16 cellular contexts compared by ENCODE assay signal in the genomic region with DNA sequence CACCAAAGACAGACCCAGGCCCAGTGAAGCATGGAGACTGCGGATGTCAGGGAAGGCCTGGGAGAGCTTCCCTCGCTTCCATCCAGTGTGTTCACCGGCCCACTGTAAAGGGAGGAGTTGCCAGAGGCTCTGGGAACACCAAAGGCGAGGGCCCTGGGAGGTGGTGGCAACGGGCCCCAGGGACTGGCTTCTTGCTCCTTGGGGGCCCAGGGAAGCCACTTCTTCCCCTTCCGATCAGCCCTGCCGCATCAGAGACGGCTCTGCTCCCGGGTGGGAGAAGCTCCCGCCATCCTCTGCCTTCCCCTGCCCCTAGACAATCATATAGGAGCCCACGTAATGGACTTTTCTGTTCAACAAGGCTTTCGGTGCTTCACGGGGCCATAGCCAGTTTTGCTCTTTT.
DNase-seq lines count a peak whose midpoint lies in the region; ATAC-seq and TF ChIP-seq lines count a peak whose summit lies in the region.
"Had no signal": no experiment of that assay in that cellular context is flagged by ENCODE, and none has a peak within 500 bp of the region (broad histone marks: within the 10 kb centered on the region; RNA-seq: fewer than 3 reads in every experiment).

No MANE protein-coding gene starts in this region.

- H2AFZ ChIP-seq in osteoblast (ENCODE audit: low read length), result no peak overlapping the region

- POLR2A ChIA-PET in CD8-positive, alpha-beta T cell (lab: Charles Lee), result interaction anchor here (1.3 kb wide), 1 partner anchor 39 kb away, joined by 3 read pairs; no protein-coding TSS in a partner anchor

- no peaks in the 10 kb centered on the region for H3K9me3 ChIP-seq in CD8-positive, alpha-beta T cell (ENCODE audit: low read length)
- H3K9me3 ChIP-seq in osteoblast (ENCODE audit: low read depth, low read length), result no peaks in the 10 kb centered on the region
- no peaks in the 10 kb centered on the region for H3K9me3 ChIP-seq in HAP-1

- H3K4me3 ChIP-seq in CD8-positive, alpha-beta T cell (ENCODE audit: low read depth, low read length), result no peak overlapping the region
- H3K4me3 ChIP-seq in osteoblast (ENCODE audit: insufficient read depth, low read length) (no peak overlapping the region), HAP-1 (no peak overlapping the region)
- H3K4me3 ChIP-seq: GM12878 had no signal

- CTCF ChIA-PET in CD8-positive, alpha-beta T cell (lab: Charles Lee), result interaction anchor here (0.6 to 18.7 kb wide), 5 partner anchors 30 to 189 kb away, joined by 3 to 306 read pairs (median 105); no protein-coding TSS in a partner anchor

- intact Hi-C loops in CD8-positive, alpha-beta T cell (cut with DNase I, micrococcal nuclease), result no loop called here

- H3K4me1 ChIP-seq in CD8-positive, alpha-beta T cell (ENCODE audit: insufficient read depth, low read length), result peaks cover 31% of the 10 kb centered on the region
- H3K4me1 ChIP-seq in osteoblast (ENCODE audit: insufficient read depth, low read length) (no peaks in the 10 kb centered on the region), HAP-1 (no peaks in the 10 kb centered on the region)

- H3K27me3 ChIP-seq in CD8-positive, alpha-beta T cell (ENCODE audit: insufficient read depth, low read length), result no peaks in the 10 kb centered on the region
- no peaks in the 10 kb centered on the region for H3K27me3 ChIP-seq in osteoblast (ENCODE audit: insufficient read depth, low read length)
- no peaks in the 10 kb centered on the region for H3K27me3 ChIP-seq in HAP-1 (ENCODE audit: low read depth)

- peak overlapping the region; percentile 71 for H3K27ac Mint-ChIP-seq in CD8-positive, alpha-beta T cell

- peak; percentile 7 for DNase-seq in activated T-cell treated with anti-CD3 and anti-CD28 coated beads, Interleukin-2, amount 50 U/mL, for 1 hour
- DNase-seq in activated T-cell treated with anti-CD3 and anti-CD28 coated beads, Interleukin-2, amount 50 U/mL, for 4 hours, result no peak
- DNase-seq in CD8-positive, alpha-beta T cell, result no peak
- DNase-seq in left lobe of liver (ENCODE audit: low spot score) (peak; percentile 31), osteoblast (ENCODE audit: insufficient read length, low spot score, missing footprints) (peak; percentile 30), NCI-H1105 treated with DMSO at 0.1 percent for 48 hours (lab: John Stamatoyannopoulos, UW) (no peak), HAP-1 (ENCODE audit: low spot score in 2 of 2) (no peak)
- no peak for DNase-seq in activated CD4-positive, CD25-positive, alpha-beta regulatory T cell (lab: John Stamatoyannopoulos, UW)
- DNase-seq: CD4-positive, alpha-beta T cell; DND-41; NCI-H1105; NCI-H1694 treated with DMSO at 0.1 percent for 48 hours; NCI-H526 treated with DMSO at 0.1 percent for 48 hours; Right ventricle myocardium superior had no signal

- peaks cover 35% of the 10 kb centered on the region for H3K4me1 Mint-ChIP-seq in activated T-cell treated with anti-CD3 and anti-CD28 coated beads, Interleukin-2, amount 50 U/mL, for 4 hours (ENCODE audit: low read depth)
- H3K4me1 Mint-ChIP-seq in CD8-positive, alpha-beta T cell (ENCODE audit: low read depth), result peaks cover 50% of the 10 kb centered on the region

- in situ Hi-C loops in HAP-1 (cut with MboI; ENCODE audit: low sequenced_read_pairs), result no loop called here

- H3K4me2 ChIP-seq in osteoblast (ENCODE audit: insufficient read depth, low read length), result no peak overlapping the region

- TF ChIP-seq CTCF in CD8-positive, alpha-beta T cell (IDR thresholded peaks at IDR 0.05), result no peak
- TF ChIP-seq CTCF in osteoblast (IDR thresholded peaks at IDR 0.05; ENCODE audit: extremely low read depth, low read depth, low read length), result no peak

- peaks cover 10% of the 10 kb centered on the region for H3K36me3 Mint-ChIP-seq in activated T-cell treated with anti-CD3 and anti-CD28 coated beads, Interleukin-2, amount 50 U/mL, for 4 hours (ENCODE audit: insufficient read depth)
- H3K36me3 Mint-ChIP-seq in CD8-positive, alpha-beta T cell, result peaks cover 18% of the 10 kb centered on the region

- no peaks in the 10 kb centered on the region for H3K27me3 Mint-ChIP-seq in activated T-cell treated with anti-CD3 and anti-CD28 coated beads, Interleukin-2, amount 50 U/mL, for 4 hours (ENCODE audit: low read depth)
- H3K27me3 Mint-ChIP-seq in CD8-positive, alpha-beta T cell (ENCODE audit: low read depth), result no peaks in the 10 kb centered on the region
- H3K27me3 Mint-ChIP-seq: CD4-positive, alpha-beta T cell had no signal

- H4K20me1 ChIP-seq in osteoblast (ENCODE audit: insufficient read depth, low read length), result no peaks in the 10 kb centered on the region

- H3K36me3 ChIP-seq in CD8-positive, alpha-beta T cell (ENCODE audit: insufficient read depth, low read length), result peaks cover 11% of the 10 kb centered on the region
- H3K36me3 ChIP-seq in osteoblast (ENCODE audit: insufficient read depth, low read length), result no peaks in the 10 kb centered on the region
- no peaks in the 10 kb centered on the region; the same call in 1 of the 2 replicates for H3K36me3 ChIP-seq in HAP-1 (replicated peaks)

- no peaks in the 10 kb centered on the region for H3K9me3 Mint-ChIP-seq in activated T-cell treated with anti-CD3 and anti-CD28 coated beads, Interleukin-2, amount 50 U/mL, for 4 hours
- H3K9me3 Mint-ChIP-seq in CD8-positive, alpha-beta T cell, result no peaks in the 10 kb centered on the region
- H3K9me3 Mint-ChIP-seq: CD4-positive, alpha-beta T cell had no signal

- no peak for ATAC-seq in activated T-cell treated with anti-CD3 and anti-CD28 coated beads, Interleukin-2, amount 50 U/mL, for 4 hours
- no peak for ATAC-seq in CD8-positive, alpha-beta T cell
- ATAC-seq in left lobe of liver, result no peak
- ATAC-seq: GM12878 had no signal

- no peak overlapping the region for H3K27ac ChIP-seq in CD8-positive, alpha-beta T cell (ENCODE audit: low read depth, low read length)
- H3K27ac ChIP-seq in osteoblast (ENCODE audit: low read depth, low read length), result no peak overlapping the region
- H3K27ac ChIP-seq: HL-60 had no signal

- no peak overlapping the region for H3K4me3 Mint-ChIP-seq in activated T-cell treated with anti-CD3 and anti-CD28 coated beads, Interleukin-2, amount 50 U/mL, for 4 hours
- H3K4me3 Mint-ChIP-seq in CD8-positive, alpha-beta T cell, result no peak overlapping the region
- H3K4me3 Mint-ChIP-seq: CD4-positive, alpha-beta T cell had no signal

- H3K79me2 ChIP-seq in osteoblast (ENCODE audit: insufficient read depth, low read length), result no peaks in the 10 kb centered on the region

Comparison
In these comparisons a context has a peak if more than half of its experiments do, and no peak if none do; other contexts are left out.
1. DNase-seq: peak in activated T-cell treated with anti-CD3 and anti-CD28 coated beads, Interleukin-2, amount 50 U/mL, for 1 hour (single experiment), left lobe of liver (single experiment) and osteoblast (single experiment); none in activated T-cell treated with anti-CD3 and anti-CD28 coated beads, Interleukin-2, amount 50 U/mL, for 4 hours (single experiment), CD8-positive, alpha-beta T cell (0 of 7), NCI-H1105 treated with DMSO at 0.1 percent for 48 hours (single experiment), HAP-1 (0 of 2) and activated CD4-positive, CD25-positive, alpha-beta regulatory T cell (0 of 4).